ENCODE assay signal across 10 cellular contexts in the genomic region with DNA sequence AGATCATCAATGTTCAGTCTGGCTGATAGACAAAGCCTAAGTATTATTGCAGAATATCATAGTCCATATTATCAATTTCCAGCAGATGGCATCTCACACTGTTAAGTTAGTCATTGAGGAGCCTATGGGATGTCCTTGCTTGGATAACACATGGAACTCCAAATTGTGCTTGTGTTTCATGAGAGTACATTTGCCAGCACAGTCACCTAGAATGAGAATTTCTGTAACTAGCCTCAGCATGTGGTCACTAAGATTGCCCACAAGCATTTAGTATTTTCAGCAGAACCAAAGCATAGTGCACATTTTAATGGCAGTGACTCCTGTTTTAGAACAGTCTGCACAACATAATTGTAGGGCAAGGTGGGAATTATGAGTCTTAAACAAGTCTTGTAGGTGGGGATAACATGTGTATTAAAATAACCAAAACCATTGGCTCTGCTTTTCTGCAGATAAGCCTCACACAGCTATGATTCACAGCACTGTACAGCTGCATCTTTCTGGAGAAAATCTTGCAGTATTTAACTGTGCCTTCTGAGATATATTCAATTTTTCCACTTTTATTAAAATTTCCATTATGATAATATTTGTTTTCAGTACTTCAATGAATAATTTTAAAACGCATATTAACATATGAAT.
DNase-seq lines count a peak whose midpoint lies in the region; ATAC-seq and TF ChIP-seq lines count a peak whose summit lies in the region.
"Had no signal": no experiment of that assay in that cellular context is flagged by ENCODE, and none has a peak within 500 bp of the region (broad histone marks: within the 10 kb centered on the region; RNA-seq: fewer than 3 reads in every experiment).

No MANE protein-coding gene starts in this region.

- no peaks in the 10 kb centered on the region for H3K9me3 ChIP-seq in heart right ventricle
- H3K9me3 ChIP-seq: neutrophil had no signal

- H3K27ac ChIP-seq in heart right ventricle: no peak overlapping the region
- H3K27ac ChIP-seq: neutrophil had no signal

- no peaks in the 10 kb centered on the region for H3K27me3 Mint-ChIP-seq in stimulated activated memory B cell treated with anti-CD40 and anti-IgM and Interleukin-4, amounts not matched to agents 10 μg/mL and 1 μg/mL and 100 μg/mL, for 72 hours
- H3K27me3 Mint-ChIP-seq in activated naive CD8-positive, alpha-beta T cell treated with anti-CD3 and anti-CD28 coated beads for 36 hours: no peaks in the 10 kb centered on the region

- H3K4me3 ChIP-seq in heart right ventricle: no peak overlapping the region

- DNase-seq in DMS53 treated with DMSO at 0.1 percent for 48 hours (lab: John Stamatoyannopoulos, UW; ENCODE audit: unreplicated experiment): peak; percentile 33
- peak; percentile 11 for DNase-seq in NCI-H1105 (lab: John Stamatoyannopoulos, UW)
- DNase-seq in amniotic epithelial cell (ENCODE audit: low read depth): peak; percentile 24
- peak; percentile 59 for DNase-seq in midbrain (lab: John Stamatoyannopoulos, UW)
- DNase-seq in activated naive CD8-positive, alpha-beta T cell treated with anti-CD3 and anti-CD28 coated beads for 36 hours: no peak
- no peak for DNase-seq in SHP77 treated with DMSO at 0.1 percent for 48 hours (lab: John Stamatoyannopoulos, UW)
- DNase-seq in heart right ventricle: no peak
- DNase-seq: activated CD4-positive, alpha-beta T cell treated with anti-CD3 and anti-CD28 coated beads, Interleukin-2, amount 50 U/mL, for 1 hour had no signal

- no peaks in the 10 kb centered on the region for H3K4me1 Mint-ChIP-seq in stimulated activated memory B cell treated with anti-CD40 and anti-IgM and Interleukin-4, amounts not matched to agents 10 μg/mL and 1 μg/mL and 100 μg/mL, for 72 hours
- no peaks in the 10 kb centered on the region for H3K4me1 Mint-ChIP-seq in activated naive CD8-positive, alpha-beta T cell treated with anti-CD3 and anti-CD28 coated beads for 36 hours

- no peaks in the 10 kb centered on the region for H3K36me3 Mint-ChIP-seq in stimulated activated memory B cell treated with anti-CD40 and anti-IgM and Interleukin-4, amounts not matched to agents 10 μg/mL and 1 μg/mL and 100 μg/mL, for 72 hours
- H3K36me3 Mint-ChIP-seq in activated naive CD8-positive, alpha-beta T cell treated with anti-CD3 and anti-CD28 coated beads for 36 hours: no peaks in the 10 kb centered on the region

- 54 to 64% methylated on average over 1 of the region's 1 CpG for WGBS in heart right ventricle, 2 donors

- no peak overlapping the region for H3K27ac Mint-ChIP-seq in stimulated activated memory B cell treated with anti-CD40 and anti-IgM and Interleukin-4, amounts not matched to agents 10 μg/mL and 1 μg/mL and 100 μg/mL, for 72 hours
- H3K27ac Mint-ChIP-seq in activated naive CD8-positive, alpha-beta T cell treated with anti-CD3 and anti-CD28 coated beads for 36 hours: no peak overlapping the region

- H3K27me3 ChIP-seq in heart right ventricle: no peaks in the 10 kb centered on the region
- H3K27me3 ChIP-seq: neutrophil had no signal

- peaks cover 3% of the 10 kb centered on the region for H3K9me3 Mint-ChIP-seq in stimulated activated memory B cell treated with anti-CD40 and anti-IgM and Interleukin-4, amounts not matched to agents 10 μg/mL and 1 μg/mL and 100 μg/mL, for 72 hours
- peaks cover 2% of the 10 kb centered on the region for H3K9me3 Mint-ChIP-seq in activated naive CD8-positive, alpha-beta T cell treated with anti-CD3 and anti-CD28 coated beads for 36 hours

- no peak for ATAC-seq in stimulated activated memory B cell treated with anti-CD40 and anti-IgM and Interleukin-4, amounts not matched to agents 10 μg/mL and 1 μg/mL and 100 μg/mL, for 72 hours
- ATAC-seq in heart right ventricle: no peak

- H3K4me3 Mint-ChIP-seq in stimulated activated memory B cell treated with anti-CD40 and anti-IgM and Interleukin-4, amounts not matched to agents 10 μg/mL and 1 μg/mL and 100 μg/mL, for 72 hours: no peak overlapping the region
- no peak overlapping the region for H3K4me3 Mint-ChIP-seq in activated naive CD8-positive, alpha-beta T cell treated with anti-CD3 and anti-CD28 coated beads for 36 hours

- H3K4me1 ChIP-seq in heart right ventricle: no peaks in the 10 kb centered on the region

- TF ChIP-seq CTCF in heart right ventricle (IDR thresholded peaks at IDR 0.05): peak in 2 of 9 donors; percentile 11 to 13

- intact Hi-C loops in heart right ventricle (cut with DNase I): no loop called here

- no peaks in the 10 kb centered on the region for H3K36me3 ChIP-seq in heart right ventricle
- H3K36me3 ChIP-seq: neutrophil had no signal

Comparison
In these comparisons a context has a peak if more than half of its experiments do, and no peak if none do; other contexts are left out.
1. DNase-seq: peak in DMS53 treated with DMSO at 0.1 percent for 48 hours (single experiment), NCI-H1105 (single experiment), amniotic epithelial cell (single experiment) and midbrain (single experiment); none in activated naive CD8-positive, alpha-beta T cell treated with anti-CD3 and anti-CD28 coated beads for 36 hours (single experiment), SHP77 treated with DMSO at 0.1 percent for 48 hours (single experiment) and heart right ventricle (0 of 2).